23 cellular contexts compared by ENCODE assay signal in genomic region chr6:36399970-36400369, GRCh38.
DNase-seq lines count a peak whose midpoint lies in the region; ATAC-seq and TF ChIP-seq lines count a peak whose summit lies in the region.
"Had no signal": no experiment of that assay in that cellular context is flagged by ENCODE, and none has a peak within 500 bp of the region (broad histone marks: within the 10 kb centered on the region; RNA-seq: fewer than 3 reads in every experiment).

No MANE protein-coding gene starts in this region.

- no peaks in the 10 kb centered on the region for H3K36me3 ChIP-seq in GM06990 (ENCODE audit: control insufficient read depth, insufficient read depth, low read length)
- H3K36me3 ChIP-seq: BLaER1, HAP-1 had no signal

- H3K9me3 Mint-ChIP-seq in stimulated activated effector memory CD8-positive, alpha-beta T cell treated with anti-CD3 and anti-CD28 coated beads, Interleukin-12 subunit alpha, Interleukin-12 subunit beta, amount 100 ng/mL, for 72 hours, result no peaks in the 10 kb centered on the region
- H3K9me3 Mint-ChIP-seq: CD4-positive, CD25-positive, alpha-beta regulatory T cell; GM23338; T-helper 1 cell treated with Interleukin-12 subunit alpha and Interleukin-12 subunit beta and Interleukin-4 antibody, amounts not matched to agents 30 μg/mL and 1 μg/mL, for 36 hours had no signal

- in situ Hi-C loops in GM13977 (cut with MboI; ENCODE audit: low pct_unique_long_range_greater_than_20kb, low sequenced_read_pairs, unreplicated experiment), result no loop called here

- no peaks in the 10 kb centered on the region for H3K27me3 ChIP-seq in GM06990 (replicated peaks; ENCODE audit: control insufficient read depth, insufficient read depth, low read length)
- H3K27me3 ChIP-seq: BLaER1 had no signal

- TF ChIP-seq CTCF in GM06990 (IDR thresholded peaks at IDR 0.05; ENCODE audit: insufficient read depth, low read length, poor library complexity, severe bottlenecking) (no peak), GM13977 (IDR thresholded peaks at IDR 0.05; ENCODE audit: extremely low read depth, insufficient read depth, missing control alignments) (no peak)

- H3K4me3 Mint-ChIP-seq in stimulated activated effector memory CD8-positive, alpha-beta T cell treated with anti-CD3 and anti-CD28 coated beads, Interleukin-12 subunit alpha, Interleukin-12 subunit beta, amount 100 ng/mL, for 72 hours, result no peak overlapping the region
- H3K4me3 Mint-ChIP-seq: CD4-positive, CD25-positive, alpha-beta regulatory T cell; GM23338; T-helper 1 cell treated with Interleukin-12 subunit alpha and Interleukin-12 subunit beta and Interleukin-4 antibody, amounts not matched to agents 30 μg/mL and 1 μg/mL, for 36 hours had no signal

- peaks cover 5% of the 10 kb centered on the region for H3K4me1 Mint-ChIP-seq in stimulated activated effector memory CD8-positive, alpha-beta T cell treated with anti-CD3 and anti-CD28 coated beads, Interleukin-12 subunit alpha, Interleukin-12 subunit beta, amount 100 ng/mL, for 72 hours
- H3K4me1 Mint-ChIP-seq: GM23338 had no signal

- no peak overlapping the region for H3K27ac Mint-ChIP-seq in stimulated activated effector memory CD8-positive, alpha-beta T cell treated with anti-CD3 and anti-CD28 coated beads, Interleukin-12 subunit alpha, Interleukin-12 subunit beta, amount 100 ng/mL, for 72 hours
- H3K27ac Mint-ChIP-seq: GM23338; T-helper 1 cell treated with Interleukin-12 subunit alpha and Interleukin-12 subunit beta and Interleukin-4 antibody, amounts not matched to agents 30 μg/mL and 1 μg/mL, for 36 hours had no signal

- H3K36me3 Mint-ChIP-seq in stimulated activated effector memory CD8-positive, alpha-beta T cell treated with anti-CD3 and anti-CD28 coated beads, Interleukin-12 subunit alpha, Interleukin-12 subunit beta, amount 100 ng/mL, for 72 hours, result no peaks in the 10 kb centered on the region
- H3K36me3 Mint-ChIP-seq: CD4-positive, CD25-positive, alpha-beta regulatory T cell had no signal

- H3K4me3 ChIP-seq in GM06990 (replicated peaks; ENCODE audit: low read depth, low read length), result no peak overlapping the region
- H3K4me3 ChIP-seq: BLaER1, GM23338, HAP-1, K562, SK-N-MC had no signal

- DNase-seq in GM06990 (ENCODE audit: extremely low read depth, insufficient read length) (peak; percentile 34), GM13977 (ENCODE audit: low spot score) (peak; percentile 45), KG1 (lab: John Stamatoyannopoulos, UW) (no peak)
- no peak for DNase-seq in stimulated activated effector memory CD8-positive, alpha-beta T cell treated with anti-CD3 and anti-CD28 coated beads, Interleukin-12 subunit alpha, Interleukin-12 subunit beta, amount 100 ng/mL, for 72 hours (ENCODE audit: low spot score in 2 of 2)
- DNase-seq: CD4-positive, CD25-positive, alpha-beta regulatory T cell; NCI-H1105 treated with DMSO at 0.1 percent for 48 hours; NCI-H146; NCI-H1930; NCI-H2107; NCI-H446 treated with DMSO at 0.1 percent for 48 hours; NCI-H526; NCI-H82; SHP77 treated with DMSO at 0.1 percent for 48 hours; SW 1271 had no signal

- ATAC-seq in HG02798 (IDR thresholded peaks at IDR 0.05; ENCODE audit: poor library complexity, unreplicated experiment) (peak; percentile 42), HG02938 (IDR thresholded peaks at IDR 0.05; ENCODE audit: unreplicated experiment) (no peak), HG02840 (IDR thresholded peaks at IDR 0.05; ENCODE audit: low FRiP score, unreplicated experiment) (no peak)
- ATAC-seq in stimulated activated effector memory CD8-positive, alpha-beta T cell treated with anti-CD3 and anti-CD28 coated beads, Interleukin-12 subunit alpha, Interleukin-12 subunit beta, amount 100 ng/mL, for 72 hours, result peak; percentile 77
- ATAC-seq: GM23338, K562 had no signal

Comparison
In these comparisons a context has a peak if more than half of its experiments do, and no peak if none do; other contexts are left out.
1. DNase-seq: peak in GM06990 (single experiment) and GM13977 (single experiment); none in stimulated activated effector memory CD8-positive, alpha-beta T cell treated with anti-CD3 and anti-CD28 coated beads, Interleukin-12 subunit alpha, Interleukin-12 subunit beta, amount 100 ng/mL, for 72 hours (0 of 2) and KG1 (single experiment).
2. ATAC-seq: peak in HG02798 (single experiment) and stimulated activated effector memory CD8-positive, alpha-beta T cell treated with anti-CD3 and anti-CD28 coated beads, Interleukin-12 subunit alpha, Interleukin-12 subunit beta, amount 100 ng/mL, for 72 hours (single experiment); none in HG02938 (single experiment) and HG02840 (single experiment).